ENCODE assay signal across 22 cellular contexts in the genomic region with DNA sequence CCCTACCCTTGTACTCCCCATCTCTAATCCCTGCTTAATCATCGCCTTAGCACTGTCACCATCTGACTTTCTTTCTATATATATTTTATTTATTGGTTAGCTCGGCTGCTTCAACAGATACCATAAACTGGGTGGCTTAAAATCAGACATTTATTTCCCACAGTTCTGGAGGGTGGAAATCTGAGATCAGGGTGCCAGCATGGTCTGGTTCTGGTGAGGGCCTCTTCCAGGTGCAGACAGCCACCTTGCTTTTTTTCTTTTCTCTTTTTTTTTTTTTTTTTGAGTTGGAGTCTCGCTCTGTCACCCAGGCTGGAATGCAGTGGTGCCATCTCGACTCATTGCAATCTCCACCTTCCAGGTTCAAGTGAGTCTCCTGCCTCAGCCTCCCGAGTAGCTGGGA.
"Had no signal": no experiment of that assay in that cellular context is flagged by ENCODE, and none has a peak within 500 bp of the region (broad histone marks: within the 10 kb centered on the region; RNA-seq: fewer than 3 reads in every experiment).

No MANE protein-coding gene starts in this region.

- H3K27me3 ChIP-seq: spleen, testis, transverse colon had no signal

- ATAC-seq: sciatic nerve; stimulated activated memory B cell treated with anti-CD40 and anti-IgM and Interleukin-4, amounts not matched to agents 10 μg/mL and 1 μg/mL and 100 μg/mL, for 72 hours had no signal

- DNase-seq: effector CD4-positive, alpha-beta T cell; endodermal cell; erythroblast; glutamatergic neuron; kidney; left cardiac atrium; left ventricle myocardium superior; mesendoderm; naive B cell; retina; spleen; stimulated activated CD4-positive, alpha-beta T cell treated with anti-CD3 and anti-CD28 coated beads, Interleukin-15, amount 100 ng/mL, for 24 hours; stimulated activated CD4-positive, alpha-beta T cell treated with anti-CD3 and anti-CD28 coated beads, Interleukin-1b, Interleukin-23, amount 100 ng/mL, for 48 hours; stimulated activated CD4-positive, alpha-beta T cell treated with anti-CD3 and anti-CD28 coated beads, Interleukin-4, amount 100 ng/mL, for 24 hours; testis; transverse colon had no signal

- H3K9me3 ChIP-seq: psoas muscle, spleen, testis, transverse colon had no signal

- H3K36me3 Mint-ChIP-seq: naive B cell; stimulated activated memory B cell treated with anti-CD40 and anti-IgM and Interleukin-4, amounts not matched to agents 10 μg/mL and 1 μg/mL and 100 μg/mL, for 72 hours had no signal

- H3K4me3 ChIP-seq: coronary artery, psoas muscle, spleen, testis, transverse colon had no signal

- H3K27ac Mint-ChIP-seq: endodermal cell; nephron; stimulated activated memory B cell treated with anti-CD40 and anti-IgM and Interleukin-4, amounts not matched to agents 10 μg/mL and 1 μg/mL and 100 μg/mL, for 72 hours; stimulated activated naive CD8-positive, alpha-beta T cell treated with anti-CD3 and anti-CD28 coated beads, Interleukin-15, Interleukin-2, amounts not matched to agents 100 ng/mL and 50 ng/mL, for 24 hours had no signal

- H3K4me1 ChIP-seq: testis, transverse colon had no signal

- H3K4me1 Mint-ChIP-seq: nephron had no signal

- H3K9me3 Mint-ChIP-seq: endodermal cell; naive B cell; nephron; stimulated activated memory B cell treated with anti-CD40 and anti-IgM and Interleukin-4, amounts not matched to agents 10 μg/mL and 1 μg/mL and 100 μg/mL, for 72 hours; stimulated activated naive CD8-positive, alpha-beta T cell treated with anti-CD3 and anti-CD28 coated beads, Interleukin-15, Interleukin-2, amounts not matched to agents 100 ng/mL and 50 ng/mL, for 24 hours had no signal

- H3K4me3 Mint-ChIP-seq: endodermal cell; naive B cell; nephron; stimulated activated memory B cell treated with anti-CD40 and anti-IgM and Interleukin-4, amounts not matched to agents 10 μg/mL and 1 μg/mL and 100 μg/mL, for 72 hours; stimulated activated naive CD8-positive, alpha-beta T cell treated with anti-CD3 and anti-CD28 coated beads, Interleukin-15, Interleukin-2, amounts not matched to agents 100 ng/mL and 50 ng/mL, for 24 hours had no signal

- H3K36me3 ChIP-seq: spleen, transverse colon had no signal

- H3K27ac ChIP-seq: coronary artery, psoas muscle, spleen, testis, transverse colon had no signal
